Comparison of ENCODE assay signal across 10 cellular contexts in genomic region chr7:29825750-29826529, GRCh38.
A peak's percentile ranks its signal among the peaks of the same experiment; 100 is the strongest.
DNase-seq lines count a peak whose midpoint lies in the region; ATAC-seq and TF ChIP-seq lines count a peak whose summit lies in the region.
"Had no signal": no experiment of that assay in that cellular context is flagged by ENCODE, and none has a peak within 500 bp of the region (broad histone marks: within the 10 kb centered on the region; RNA-seq: fewer than 3 reads in every experiment).

No MANE protein-coding gene starts in this region.

- no peaks in the 10 kb centered on the region for H3K27me3 ChIP-seq in brain microvascular endothelial cell (replicated peaks)

- no peaks in the 10 kb centered on the region for H3K36me3 Mint-ChIP-seq in effector memory CD8-positive, alpha-beta T cell (ENCODE audit: insufficient read depth)
- H3K36me3 Mint-ChIP-seq: brain had no signal

- no peak overlapping the region for H3K4me3 ChIP-seq in brain microvascular endothelial cell (ENCODE audit: low read depth, low read length)

- H3K9me3 Mint-ChIP-seq in effector memory CD8-positive, alpha-beta T cell: no peaks in the 10 kb centered on the region

- H3K27me3 Mint-ChIP-seq in effector memory CD8-positive, alpha-beta T cell: peaks cover 19 to 31% of the 10 kb centered on the region in 2 donors
- H3K27me3 Mint-ChIP-seq: brain had no signal

- ATAC-seq in GM18511 (IDR thresholded peaks at IDR 0.05; ENCODE audit: unreplicated experiment): peak; percentile 78
- peak; percentile 96 for ATAC-seq in GM19467 (IDR thresholded peaks at IDR 0.05; ENCODE audit: unreplicated experiment)
- ATAC-seq in HG03159 (IDR thresholded peaks at IDR 0.05; ENCODE audit: unreplicated experiment): peak; percentile 93
- peak; percentile 53 for ATAC-seq in effector memory CD8-positive, alpha-beta T cell (replicated peaks)

- in situ Hi-C loops in brain microvascular endothelial cell (cut with HindIII; ENCODE audit: low pct_ligation_motif_present, low sequenced_read_pairs): no loop called here

- H3K4me3 Mint-ChIP-seq in effector memory CD8-positive, alpha-beta T cell: peak overlapping the region; percentile 39 to 56
- H3K4me3 Mint-ChIP-seq: brain had no signal

- H3K36me3 ChIP-seq in brain microvascular endothelial cell (replicated peaks): no peaks in the 10 kb centered on the region

- H3K27ac ChIP-seq in brain microvascular endothelial cell: no peak overlapping the region

- peak overlapping the region in 1 of 2 donors; percentile 36 for H3K27ac Mint-ChIP-seq in effector memory CD8-positive, alpha-beta T cell
- H3K27ac Mint-ChIP-seq: brain had no signal

- no peak for DNase-seq in effector memory CD8-positive, alpha-beta T cell
- DNase-seq in DMS153 (lab: John Stamatoyannopoulos, UW) (no peak), brain microvascular endothelial cell (no peak), KG1 (lab: John Stamatoyannopoulos, UW) (no peak)
- DNase-seq in stimulated activated CD4-positive, alpha-beta T cell treated with anti-CD3 and anti-CD28 coated beads, Interleukin-1b, Interleukin-23, amount 100 ng/mL, for 48 hours: no peak
- DNase-seq: retina had no signal

- TF ChIP-seq CTCF in brain microvascular endothelial cell (IDR thresholded peaks at IDR 0.05; ENCODE audit: low read depth, low read length, missing control alignments): no peak

- H3K4me1 Mint-ChIP-seq in effector memory CD8-positive, alpha-beta T cell (ENCODE audit: low read depth in 2 of 2): peaks cover 4 to 8% of the 10 kb centered on the region in 2 donors
